ENCODE assay signal across 1 cellular context in the genomic region with DNA sequence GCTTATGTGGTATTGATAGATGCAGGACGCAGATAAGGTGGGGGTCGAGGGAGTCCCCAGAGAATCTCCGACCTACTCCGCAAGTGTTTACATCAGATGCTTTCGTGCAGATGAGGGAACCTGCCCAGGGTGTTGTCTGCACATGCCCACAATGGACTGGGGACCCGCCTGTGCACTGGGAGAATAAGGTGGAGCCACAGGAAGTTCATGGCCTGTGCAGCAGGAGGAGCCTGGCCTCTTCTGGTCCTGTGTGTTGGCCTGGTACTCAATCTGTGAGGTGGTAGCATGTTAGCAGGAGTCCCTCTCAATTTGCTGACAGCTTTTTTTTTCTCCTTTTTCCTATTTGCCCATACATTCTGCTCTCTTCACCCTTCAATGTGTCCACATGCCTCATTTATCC.
TF ChIP-seq lines count a peak whose summit lies in the region.

No MANE protein-coding gene starts in this region.

TF ChIP-seq in K562, 482 proteins besides CTCF, POLR2A, EP300 and RAD21:
- TF ChIP-seq POLR2G (IDR thresholded peaks at IDR 0.05; ENCODE audit: low read depth, low read length) (no peak), CSDE1 (IDR thresholded peaks at IDR 0.05) (no peak), RFX1 (IDR thresholded peaks at IDR 0.05) (no peak)
TF ChIP-seq in K562: peak in this region for 0.
